Comparison of ENCODE assay signal across 1 cellular context in genomic region chr5:17089690-17090089, GRCh38.
TF ChIP-seq lines count a peak whose summit lies in the region.

No MANE protein-coding gene starts in this region.

TF ChIP-seq in GM23338, 12 proteins besides CTCF, POLR2A, EP300 and RAD21 (continued from another document):
- TF ChIP-seq ZNF462 (CRISPR knock-in tag; IDR thresholded peaks at IDR 0.05) (no peak), EZH2 (IDR thresholded peaks at IDR 0.05; ENCODE audit: low read depth, unreplicated experiment) (no peak), EZH2phosphoT487 (IDR thresholded peaks at IDR 0.05; ENCODE audit: unreplicated experiment) (no peak), REST (IDR thresholded peaks at IDR 0.05; ENCODE audit: unreplicated experiment) (no peak)
TF ChIP-seq in GM23338: peak in this region for 0.
